Comparison of ENCODE assay signal across 8 cellular contexts in the genomic region with DNA sequence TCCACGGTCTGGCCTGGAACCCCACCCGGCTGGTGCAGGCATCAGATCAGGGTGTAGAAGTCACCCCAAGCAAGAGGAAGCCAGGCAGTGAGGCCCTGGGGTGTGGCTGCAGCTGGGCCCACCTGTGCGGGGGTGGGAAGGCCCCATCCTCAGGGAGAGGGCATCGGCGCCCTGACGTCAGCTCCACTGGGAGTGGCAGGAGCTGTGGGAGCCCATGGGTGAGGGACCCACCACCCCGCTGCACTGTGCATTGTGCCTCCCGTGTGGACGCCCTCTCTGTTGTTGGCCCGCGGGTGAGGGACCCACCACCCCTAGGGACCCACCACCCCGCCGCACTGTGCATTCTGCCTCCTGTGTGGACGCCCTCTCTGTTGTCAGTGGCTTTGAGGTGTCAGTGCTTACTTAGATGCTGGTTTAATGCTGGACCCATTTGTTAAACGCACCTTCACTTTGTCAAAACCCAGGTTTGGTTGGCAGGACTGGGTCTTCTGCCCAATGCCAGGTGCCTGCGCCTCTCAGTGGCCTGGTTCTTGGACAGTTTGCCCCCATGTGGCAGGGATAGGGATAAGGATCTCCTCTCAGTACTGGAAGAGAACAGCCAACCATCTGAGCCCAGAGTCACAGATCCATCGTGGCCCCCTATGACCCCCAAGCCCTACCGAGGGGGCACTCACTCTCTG. TPM values are rescaled to one million over a fixed set of nuclear protein-coding genes. Genes with fewer than 3 reads are reported as not detected.
A peak's percentile ranks its signal among the peaks of the same experiment; 100 is the strongest.
DNase-seq lines count a peak whose midpoint lies in the region; ATAC-seq and TF ChIP-seq lines count a peak whose summit lies in the region.

No MANE protein-coding gene starts in this region.

- H3K36me3 ChIP-seq in IMR-90 (ENCODE audit: control insufficient read depth, insufficient read depth, low read length), result peaks cover 32% of the 10 kb centered on the region

- H3K9me1 ChIP-seq in IMR-90 (ENCODE audit: insufficient read depth, low read length), result no peaks in the 10 kb centered on the region; the same call in 1 of the 2 replicates

- TF ChIP-seq CTCF in IMR-90 (conservative IDR thresholded peaks at IDR 0.05; ENCODE audit: low read depth, low read length), result peak; percentile 50
- peak; percentile 58 for TF ChIP-seq CTCF in astrocyte of the cerebellum (IDR thresholded peaks at IDR 0.05; ENCODE audit: low read depth, low read length, missing control alignments)

- no peak overlapping the region for H3K18ac ChIP-seq in IMR-90 (ENCODE audit: low read depth, low read length)

- in situ Hi-C loops in IMR-90 (cut with MboI; ENCODE audit: low sequenced_read_pairs) (loop anchor here (5.0 kb wide), 1 partner anchor 124 kb away; no protein-coding TSS in a partner anchor), astrocyte of the cerebellum (cut with HindIII; ENCODE audit: low sequenced_read_pairs) (no loop called here)

- no TSS peak for BruUV-seq in IMR-90 (replicated peaks; lab: Mats Ljungman, UMichigan)

- peak overlapping the region; percentile 80; the same call in 1 of the 2 replicates for H2AK5ac ChIP-seq in IMR-90 (ENCODE audit: low read depth, low read length)

- no peaks in the 10 kb centered on the region for H3K27me3 ChIP-seq in IMR-90 (ENCODE audit: control insufficient read depth, insufficient read depth, low read length)

- 86% methylated on average over 7 of the region's 18 CpGs; no CpG with 5 or more reads in 1 of the 2 experiments for WGBS in IMR-90 (ENCODE audit: extremely low coverage in 2 of 2, insufficient read length in 1 of 2), 2 experiments

- H3K4me3 ChIP-seq in IMR-90 (ENCODE audit: insufficient read depth, low read depth, low read length) (no peak overlapping the region), astrocyte of the cerebellum (ENCODE audit: low read depth, low read length) (no peak overlapping the region)

- no peaks in the 10 kb centered on the region; the same call in 1 of the 2 replicates for H4K20me1 ChIP-seq in IMR-90 (ENCODE audit: insufficient read depth, low read length)

- H3K4me2 ChIP-seq in IMR-90 (ENCODE audit: low read depth, low read length), result no peak overlapping the region

- ATAC-seq in IMR-90 (ENCODE audit: low read depth) (peak; percentile 58), GM19463 (IDR thresholded peaks at IDR 0.05; ENCODE audit: unreplicated experiment) (no peak)

- H3K56ac ChIP-seq in IMR-90 (ENCODE audit: extremely low read depth, insufficient read depth, low read length), result no peak overlapping the region

- peak; percentile 28 for DNase-seq in DMS153 treated with DMSO at 0.1 percent for 48 hours (lab: John Stamatoyannopoulos, UW; ENCODE audit: unreplicated experiment)
- DNase-seq in IMR-90, result peak; percentile 30
- no peak for DNase-seq in astrocyte of the cerebellum (ENCODE audit: low read depth)
- DNase-seq in myocyte (ENCODE audit: low read depth), result peak; percentile 59
- DNase-seq in amniotic stem cell (lab: John Stamatoyannopoulos, UW), result no peak
- DNase-seq in NCI-H1092 treated with DMSO at 0.1 percent for 48 hours (lab: John Stamatoyannopoulos, UW), result no peak
- no peak for DNase-seq in GOT3 (lab: John Stamatoyannopoulos, UW)

- peaks cover 4% of the 10 kb centered on the region; the same call in 1 of the 2 replicates for H3K4me1 ChIP-seq in IMR-90 (ENCODE audit: control insufficient read depth, insufficient read depth, low read length)

- peak overlapping the region; percentile 68 for H2BK120ac ChIP-seq in IMR-90 (ENCODE audit: low read depth, low read length)

- TF ChIP-seq RAD21 in IMR-90 (IDR thresholded peaks at IDR 0.05; ENCODE audit: low read length), result peak; percentile 55

- no peak overlapping the region for H3K23ac ChIP-seq in IMR-90 (ENCODE audit: low read depth, low read length)

- intact Hi-C loops in IMR-90 (cut with micrococcal nuclease), result loop anchor here (1.0 kb wide), 1 partner anchor 119 kb away; no protein-coding TSS in a partner anchor

- H2BK15ac ChIP-seq in IMR-90 (ENCODE audit: low read depth, low read length), result no peak overlapping the region

- dilution Hi-C loops in IMR-90 (cut with HindIII; ENCODE audit: low sequenced_read_pairs, unreplicated experiment), result no loop called here

- H2BK20ac ChIP-seq in IMR-90 (ENCODE audit: low read depth, low read length), result 0 out of 2 replicates have a peak overlapping the region, but pooled peaks have one; percentile 32

- H3K14ac ChIP-seq in IMR-90 (replicated peaks; ENCODE audit: low read depth, low read length), result no peak overlapping the region

- H3K9ac ChIP-seq in IMR-90 (ENCODE audit: low read depth, low read length), result no peak overlapping the region

- TF ChIP-seq POLR2A in IMR-90 (IDR thresholded peaks at IDR 0.05; ENCODE audit: low read depth, low read length), result no peak

- H2BK5ac ChIP-seq in IMR-90 (ENCODE audit: low read depth, low read length, poor library complexity, severe bottlenecking), result peak overlapping the region; percentile 11

- peak overlapping the region; percentile 10; the same call in 1 of the 2 replicates for H4K91ac ChIP-seq in IMR-90 (ENCODE audit: insufficient read depth, low read depth, low read length)

- peak overlapping the region; percentile 45 for H2AFZ ChIP-seq in IMR-90 (replicated peaks; ENCODE audit: low read length, poor library complexity)

- CTCF ChIA-PET in IMR-90 (lab: Yijun Ruan, JAX), result no interaction called here

- peak overlapping the region in 1 of 2 experiments; percentile 34; a peak in 1 of 4 replicates for H4K8ac ChIP-seq in IMR-90 (ENCODE audit: low read depth in 2 of 2, low read length in 2 of 2)

- H4K5ac ChIP-seq in IMR-90 (ENCODE audit: low read depth, low read length), result no peak overlapping the region; the same call in 1 of the 2 replicates

- H3K9me3 ChIP-seq in IMR-90 (ENCODE audit: control insufficient read depth, insufficient read depth, low read length), result no peaks in the 10 kb centered on the region

- peak overlapping the region; percentile 67 for H3K4ac ChIP-seq in IMR-90 (ENCODE audit: low read depth, low read length)

- peak overlapping the region; percentile 63 for H2AK9ac ChIP-seq in IMR-90 (replicated peaks; ENCODE audit: low read depth, low read length, poor library complexity)

- POLR2A ChIA-PET in IMR-90 (lab: Charles Lee; ENCODE audit: unreplicated experiment), result no interaction called here

- H3K79me1 ChIP-seq in IMR-90 (ENCODE audit: low read depth in 1 of 2, low read length in 2 of 2), result peaks cover 0 to 38% of the 10 kb centered on the region in 2 experiments; a peak in 3 of 4 replicates

- H3K27ac ChIP-seq in IMR-90 (ENCODE audit: insufficient read depth, low read length), result no peak overlapping the region

TF ChIP-seq in IMR-90, 13 proteins besides CTCF, POLR2A, EP300 and RAD21:
- TF ChIP-seq RCOR1 (IDR thresholded peaks at IDR 0.05; ENCODE audit: insufficient replicate concordance, low read length) (no peak), MAZ (IDR thresholded peaks at IDR 0.05; ENCODE audit: borderline replicate concordance, low read depth, low read length) (no peak), RFX5 (IDR thresholded peaks at IDR 0.05; ENCODE audit: low read depth, low read length) (no peak), CEBPB (IDR thresholded peaks at IDR 0.05; ENCODE audit: low read depth, low read length) (no peak), CHD1 (IDR thresholded peaks at IDR 0.05; ENCODE audit: low read depth, low read length) (no peak), SMC3 (IDR thresholded peaks at IDR 0.05; ENCODE audit: low read depth, low read length) (peak; percentile 61)
- TF ChIP-seq, protein P1, sequence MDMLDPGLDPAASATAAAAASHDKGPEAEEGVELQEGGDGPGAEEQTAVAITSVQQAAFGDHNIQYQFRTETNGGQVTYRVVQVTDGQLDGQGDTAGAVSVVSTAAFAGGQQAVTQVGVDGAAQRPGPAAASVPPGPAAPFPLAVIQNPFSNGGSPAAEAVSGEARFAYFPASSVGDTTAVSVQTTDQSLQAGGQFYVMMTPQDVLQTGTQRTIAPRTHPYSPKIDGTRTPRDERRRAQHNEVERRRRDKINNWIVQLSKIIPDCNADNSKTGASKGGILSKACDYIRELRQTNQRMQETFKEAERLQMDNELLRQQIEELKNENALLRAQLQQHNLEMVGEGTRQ (IDR thresholded peaks at IDR 0.05; ENCODE audit: low read depth, low read length), result no peak

RNA-seq across cellular contexts. Expression of gene EXOC3, which starts 6.9 kb away (rescaled TPM):
- total RNA-seq in IMR-90 (2012; rRNA removed) (47.5 and 50.8 TPM in 2 replicates), myocyte (67.8 and 71.0 TPM in 2 replicates)
- 34.0 and 35.1 TPM in 2 replicates for polyA plus RNA-seq in IMR-90 (2012; rRNA removed)
- polyA plus RNA-seq in IMR-90 (2012; cell fraction: cytosol; rRNA removed), result 15.1 and 18.7 TPM in 2 replicates
- 108 and 144 TPM in 2 replicates for polyA plus RNA-seq in IMR-90 (2012; cell fraction: nucleus; rRNA removed; ENCODE audit: low replicate concordance)
- polyA plus RNA-seq in myocyte (2012), result 58.6 TPM

Comparison
In these comparisons a context has a peak if more than half of its experiments do, and no peak if none do; other contexts are left out.
1. DNase-seq: peak in DMS153 treated with DMSO at 0.1 percent for 48 hours (single experiment), IMR-90 (single experiment) and myocyte (single experiment); none in astrocyte of the cerebellum (single experiment), amniotic stem cell (single experiment), NCI-H1092 treated with DMSO at 0.1 percent for 48 hours (single experiment) and GOT3 (single experiment).